In the genomic region with DNA sequence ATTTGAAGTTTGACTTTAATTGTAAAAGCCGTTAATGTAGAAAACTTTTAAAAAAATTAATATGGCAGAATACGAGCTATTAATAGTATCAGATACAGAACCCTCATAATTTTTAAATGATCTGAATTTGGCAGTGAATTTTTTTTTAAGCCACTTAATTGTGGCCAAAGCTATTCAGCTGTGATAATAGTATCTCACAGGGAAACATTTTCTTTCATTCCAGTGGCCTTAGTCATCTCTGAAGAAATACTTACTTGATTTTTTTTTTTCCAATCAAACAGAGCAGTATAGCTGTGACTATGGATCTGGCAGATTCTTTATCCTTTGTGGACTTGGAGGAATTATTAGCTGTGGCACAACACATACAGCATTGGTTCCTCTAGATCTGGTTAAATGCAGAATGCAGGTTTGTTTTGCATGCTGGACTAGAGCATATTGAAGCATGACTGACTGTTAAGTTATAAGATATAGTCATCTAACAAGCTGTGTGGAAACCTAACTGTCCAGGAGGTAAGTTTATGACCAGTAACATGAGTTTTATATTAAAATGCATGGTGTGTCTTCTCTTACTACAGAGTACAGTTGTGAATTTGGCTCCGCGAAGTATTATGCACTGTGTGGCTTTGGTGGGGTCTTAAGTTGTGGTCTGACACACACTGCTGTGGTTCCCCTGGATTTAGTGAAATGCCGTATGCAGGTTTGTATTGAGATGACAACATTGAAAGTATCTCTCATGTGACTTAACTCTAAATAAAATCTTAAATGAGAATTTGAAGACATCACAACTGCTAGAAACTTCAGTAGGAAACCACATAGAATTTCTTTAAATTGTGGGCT, we compare ENCODE assay signal across 2 cellular contexts.
TF ChIP-seq lines count a peak whose summit lies in the region.

No MANE protein-coding gene starts in this region.

TF ChIP-seq in Ishikawa, 13 proteins besides CTCF, POLR2A, EP300 and RAD21:
- TF ChIP-seq, protein P1, sequence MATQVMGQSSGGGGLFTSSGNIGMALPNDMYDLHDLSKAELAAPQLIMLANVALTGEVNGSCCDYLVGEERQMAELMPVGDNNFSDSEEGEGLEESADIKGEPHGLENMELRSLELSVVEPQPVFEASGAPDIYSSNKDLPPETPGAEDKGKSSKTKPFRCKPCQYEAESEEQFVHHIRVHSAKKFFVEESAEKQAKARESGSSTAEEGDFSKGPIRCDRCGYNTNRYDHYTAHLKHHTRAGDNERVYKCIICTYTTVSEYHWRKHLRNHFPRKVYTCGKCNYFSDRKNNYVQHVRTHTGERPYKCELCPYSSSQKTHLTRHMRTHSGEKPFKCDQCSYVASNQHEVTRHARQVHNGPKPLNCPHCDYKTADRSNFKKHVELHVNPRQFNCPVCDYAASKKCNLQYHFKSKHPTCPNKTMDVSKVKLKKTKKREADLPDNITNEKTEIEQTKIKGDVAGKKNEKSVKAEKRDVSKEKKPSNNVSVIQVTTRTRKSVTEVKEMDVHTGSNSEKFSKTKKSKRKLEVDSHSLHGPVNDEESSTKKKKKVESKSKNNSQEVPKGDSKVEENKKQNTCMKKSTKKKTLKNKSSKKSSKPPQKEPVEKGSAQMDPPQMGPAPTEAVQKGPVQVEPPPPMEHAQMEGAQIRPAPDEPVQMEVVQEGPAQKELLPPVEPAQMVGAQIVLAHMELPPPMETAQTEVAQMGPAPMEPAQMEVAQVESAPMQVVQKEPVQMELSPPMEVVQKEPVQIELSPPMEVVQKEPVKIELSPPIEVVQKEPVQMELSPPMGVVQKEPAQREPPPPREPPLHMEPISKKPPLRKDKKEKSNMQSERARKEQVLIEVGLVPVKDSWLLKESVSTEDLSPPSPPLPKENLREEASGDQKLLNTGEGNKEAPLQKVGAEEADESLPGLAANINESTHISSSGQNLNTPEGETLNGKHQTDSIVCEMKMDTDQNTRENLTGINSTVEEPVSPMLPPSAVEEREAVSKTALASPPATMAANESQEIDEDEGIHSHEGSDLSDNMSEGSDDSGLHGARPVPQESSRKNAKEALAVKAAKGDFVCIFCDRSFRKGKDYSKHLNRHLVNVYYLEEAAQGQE (IDR thresholded peaks at IDR 0.05; ENCODE audit: low read depth), result no peak
- no peak for TF ChIP-seq TAF1 (IDR thresholded peaks at IDR 0.05; ENCODE audit: low read depth)
- TF ChIP-seq CEBPB (IDR thresholded peaks at IDR 0.05), result peak; percentile 13; the same call in 1 of the 2 replicates
- TF ChIP-seq USF1 (IDR thresholded peaks at IDR 0.05), result no peak
- TF ChIP-seq TCF12 (IDR thresholded peaks at IDR 0.05; ENCODE audit: low read depth), result no peak

TF ChIP-seq in K562, 482 proteins besides CTCF, POLR2A, EP300 and RAD21:
- TF ChIP-seq BRF1 (IDR thresholded peaks at IDR 0.05; ENCODE audit: borderline replicate concordance, extremely low read depth, insufficient read length), result no peak
- peak; percentile 59 for TF ChIP-seq FOSL1 (tag; conservative IDR thresholded peaks at IDR 0.05)
- TF ChIP-seq MYNN (IDR thresholded peaks at IDR 0.05), result no peak
- no peak for TF ChIP-seq MYNN (CRISPR knock-in tag; IDR thresholded peaks at IDR 0.05)
- TF ChIP-seq THRAP3 (IDR thresholded peaks at IDR 0.05; ENCODE audit: borderline replicate concordance), result no peak
- TF ChIP-seq KHSRP (IDR thresholded peaks at IDR 0.05), result no peak
- TF ChIP-seq MXI1 (IDR thresholded peaks at IDR 0.05; ENCODE audit: low read depth, low read length), result 0 out of 2 replicates have a peak, but pooled peaks have one; percentile 19
- TF ChIP-seq ZFP1 (CRISPR knock-in tag; IDR thresholded peaks at IDR 0.05), result no peak
- TF ChIP-seq, protein P2, sequence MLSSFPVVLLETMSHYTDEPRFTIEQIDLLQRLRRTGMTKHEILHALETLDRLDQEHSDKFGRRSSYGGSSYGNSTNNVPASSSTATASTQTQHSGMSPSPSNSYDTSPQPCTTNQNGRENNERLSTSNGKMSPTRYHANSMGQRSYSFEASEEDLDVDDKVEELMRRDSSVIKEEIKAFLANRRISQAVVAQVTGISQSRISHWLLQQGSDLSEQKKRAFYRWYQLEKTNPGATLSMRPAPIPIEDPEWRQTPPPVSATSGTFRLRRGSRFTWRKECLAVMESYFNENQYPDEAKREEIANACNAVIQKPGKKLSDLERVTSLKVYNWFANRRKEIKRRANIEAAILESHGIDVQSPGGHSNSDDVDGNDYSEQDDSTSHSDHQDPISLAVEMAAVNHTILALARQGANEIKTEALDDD (IDR thresholded peaks at IDR 0.05), result peak; percentile 22; the same call in 1 of the 2 replicates
- TF ChIP-seq USF2 (CRISPR knock-in tag; IDR thresholded peaks at IDR 0.05), result no peak
- TF ChIP-seq CBFA2T3 (IDR thresholded peaks at IDR 0.05), result no peak
- 0 out of 2 replicates have a peak, but pooled peaks have one; percentile 9 for TF ChIP-seq CREB1 (IDR thresholded peaks at IDR 0.05)
- TF ChIP-seq CREB1 (CRISPR knock-in tag; IDR thresholded peaks at IDR 0.05), result no peak
- TF ChIP-seq RBFOX2 (IDR thresholded peaks at IDR 0.05; ENCODE audit: low read depth, low read length), result peak; percentile 62
- TF ChIP-seq, protein P3, sequence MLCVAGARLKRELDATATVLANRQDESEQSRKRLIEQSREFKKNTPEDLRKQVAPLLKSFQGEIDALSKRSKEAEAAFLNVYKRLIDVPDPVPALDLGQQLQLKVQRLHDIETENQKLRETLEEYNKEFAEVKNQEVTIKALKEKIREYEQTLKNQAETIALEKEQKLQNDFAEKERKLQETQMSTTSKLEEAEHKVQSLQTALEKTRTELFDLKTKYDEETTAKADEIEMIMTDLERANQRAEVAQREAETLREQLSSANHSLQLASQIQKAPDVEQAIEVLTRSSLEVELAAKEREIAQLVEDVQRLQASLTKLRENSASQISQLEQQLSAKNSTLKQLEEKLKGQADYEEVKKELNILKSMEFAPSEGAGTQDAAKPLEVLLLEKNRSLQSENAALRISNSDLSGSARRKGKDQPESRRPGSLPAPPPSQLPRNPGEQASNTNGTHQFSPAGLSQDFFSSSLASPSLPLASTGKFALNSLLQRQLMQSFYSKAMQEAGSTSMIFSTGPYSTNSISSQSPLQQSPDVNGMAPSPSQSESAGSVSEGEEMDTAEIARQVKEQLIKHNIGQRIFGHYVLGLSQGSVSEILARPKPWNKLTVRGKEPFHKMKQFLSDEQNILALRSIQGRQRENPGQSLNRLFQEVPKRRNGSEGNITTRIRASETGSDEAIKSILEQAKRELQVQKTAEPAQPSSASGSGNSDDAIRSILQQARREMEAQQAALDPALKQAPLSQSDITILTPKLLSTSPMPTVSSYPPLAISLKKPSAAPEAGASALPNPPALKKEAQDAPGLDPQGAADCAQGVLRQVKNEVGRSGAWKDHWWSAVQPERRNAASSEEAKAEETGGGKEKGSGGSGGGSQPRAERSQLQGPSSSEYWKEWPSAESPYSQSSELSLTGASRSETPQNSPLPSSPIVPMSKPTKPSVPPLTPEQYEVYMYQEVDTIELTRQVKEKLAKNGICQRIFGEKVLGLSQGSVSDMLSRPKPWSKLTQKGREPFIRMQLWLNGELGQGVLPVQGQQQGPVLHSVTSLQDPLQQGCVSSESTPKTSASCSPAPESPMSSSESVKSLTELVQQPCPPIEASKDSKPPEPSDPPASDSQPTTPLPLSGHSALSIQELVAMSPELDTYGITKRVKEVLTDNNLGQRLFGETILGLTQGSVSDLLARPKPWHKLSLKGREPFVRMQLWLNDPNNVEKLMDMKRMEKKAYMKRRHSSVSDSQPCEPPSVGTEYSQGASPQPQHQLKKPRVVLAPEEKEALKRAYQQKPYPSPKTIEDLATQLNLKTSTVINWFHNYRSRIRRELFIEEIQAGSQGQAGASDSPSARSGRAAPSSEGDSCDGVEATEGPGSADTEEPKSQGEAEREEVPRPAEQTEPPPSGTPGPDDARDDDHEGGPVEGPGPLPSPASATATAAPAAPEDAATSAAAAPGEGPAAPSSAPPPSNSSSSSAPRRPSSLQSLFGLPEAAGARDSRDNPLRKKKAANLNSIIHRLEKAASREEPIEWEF (CRISPR knock-in tag; IDR thresholded peaks at IDR 0.05), result no peak
- no peak for TF ChIP-seq HNRNPH1 (optimal IDR thresholded peaks at IDR 0.05; ENCODE audit: low read depth, low read length)
